ENCODE assay signal across 2 cellular contexts in the genomic region with DNA sequence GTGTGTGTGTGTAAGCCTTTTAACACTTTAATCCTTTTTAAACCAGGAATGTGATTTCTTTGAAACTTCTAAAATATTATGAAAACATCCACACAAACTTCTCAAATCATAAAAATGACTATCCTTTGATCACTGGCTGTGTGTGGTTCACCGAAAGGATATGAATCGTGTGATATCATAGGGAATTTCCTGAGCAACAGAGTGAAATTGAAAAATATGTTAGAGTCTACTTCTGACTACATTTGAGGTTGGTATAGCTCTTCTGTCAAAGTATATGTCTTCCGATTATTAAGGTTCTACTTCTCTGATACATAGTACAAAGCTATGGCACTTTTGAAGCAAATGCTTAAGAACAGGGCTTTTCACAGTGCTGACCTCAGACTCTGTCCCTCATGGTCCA.
TF ChIP-seq lines count a peak whose summit lies in the region.

No MANE protein-coding gene starts in this region.

TF ChIP-seq in HepG2, 621 proteins besides CTCF, POLR2A, EP300 and RAD21:
- TF ChIP-seq MEF2D (CRISPR knock-in tag; IDR thresholded peaks at IDR 0.05) (no peak), DBP (CRISPR knock-in tag; IDR thresholded peaks at IDR 0.05; ENCODE audit: not compliant biosample characterization) (no peak), MLXIP (CRISPR knock-in tag; IDR thresholded peaks at IDR 0.05; ENCODE audit: borderline replicate concordance) (no peak), ZNF530 (CRISPR knock-in tag; IDR thresholded peaks at IDR 0.05; ENCODE audit: low read depth) (no peak), ZNF282 (IDR thresholded peaks at IDR 0.05; ENCODE audit: partially characterized antibody) (no peak), HIVEP1 (CRISPR knock-in tag; IDR thresholded peaks at IDR 0.05) (no peak)
- TF ChIP-seq, protein P1, sequence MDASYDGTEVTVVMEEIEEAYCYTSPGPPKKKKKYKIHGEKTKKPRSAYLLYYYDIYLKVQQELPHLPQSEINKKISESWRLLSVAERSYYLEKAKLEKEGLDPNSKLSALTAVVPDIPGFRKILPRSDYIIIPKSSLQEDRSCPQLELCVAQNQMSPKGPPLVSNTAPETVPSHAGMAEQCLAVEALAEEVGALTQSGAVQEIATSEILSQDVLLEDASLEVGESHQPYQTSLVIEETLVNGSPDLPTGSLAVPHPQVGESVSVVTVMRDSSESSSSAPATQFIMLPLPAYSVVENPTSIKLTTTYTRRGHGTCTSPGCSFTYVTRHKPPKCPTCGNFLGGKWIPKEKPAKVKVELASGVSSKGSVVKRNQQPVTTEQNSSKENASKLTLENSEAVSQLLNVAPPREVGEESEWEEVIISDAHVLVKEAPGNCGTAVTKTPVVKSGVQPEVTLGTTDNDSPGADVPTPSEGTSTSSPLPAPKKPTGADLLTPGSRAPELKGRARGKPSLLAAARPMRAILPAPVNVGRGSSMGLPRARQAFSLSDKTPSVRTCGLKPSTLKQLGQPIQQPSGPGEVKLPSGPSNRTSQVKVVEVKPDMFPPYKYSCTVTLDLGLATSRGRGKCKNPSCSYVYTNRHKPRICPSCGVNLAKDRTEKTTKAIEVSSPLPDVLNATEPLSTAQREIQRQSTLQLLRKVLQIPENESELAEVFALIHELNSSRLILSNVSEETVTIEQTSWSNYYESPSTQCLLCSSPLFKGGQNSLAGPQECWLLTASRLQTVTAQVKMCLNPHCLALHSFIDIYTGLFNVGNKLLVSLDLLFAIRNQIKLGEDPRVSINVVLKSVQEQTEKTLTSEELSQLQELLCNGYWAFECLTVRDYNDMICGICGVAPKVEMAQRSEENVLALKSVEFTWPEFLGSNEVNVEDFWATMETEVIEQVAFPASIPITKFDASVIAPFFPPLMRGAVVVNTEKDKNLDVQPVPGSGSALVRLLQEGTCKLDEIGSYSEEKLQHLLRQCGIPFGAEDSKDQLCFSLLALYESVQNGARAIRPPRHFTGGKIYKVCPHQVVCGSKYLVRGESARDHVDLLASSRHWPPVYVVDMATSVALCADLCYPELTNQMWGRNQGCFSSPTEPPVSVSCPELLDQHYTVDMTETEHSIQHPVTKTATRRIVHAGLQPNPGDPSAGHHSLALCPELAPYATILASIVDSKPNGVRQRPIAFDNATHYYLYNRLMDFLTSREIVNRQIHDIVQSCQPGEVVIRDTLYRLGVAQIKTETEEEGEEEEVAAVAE (CRISPR knock-in tag; IDR thresholded peaks at IDR 0.05; ENCODE audit: borderline replicate concordance) = no peak

TF ChIP-seq in SK-N-SH, 30 proteins besides CTCF, POLR2A, EP300 and RAD21:
- no peak for TF ChIP-seq SMC3 (IDR thresholded peaks at IDR 0.05; ENCODE audit: low read depth, low read length)
- TF ChIP-seq, protein P2, sequence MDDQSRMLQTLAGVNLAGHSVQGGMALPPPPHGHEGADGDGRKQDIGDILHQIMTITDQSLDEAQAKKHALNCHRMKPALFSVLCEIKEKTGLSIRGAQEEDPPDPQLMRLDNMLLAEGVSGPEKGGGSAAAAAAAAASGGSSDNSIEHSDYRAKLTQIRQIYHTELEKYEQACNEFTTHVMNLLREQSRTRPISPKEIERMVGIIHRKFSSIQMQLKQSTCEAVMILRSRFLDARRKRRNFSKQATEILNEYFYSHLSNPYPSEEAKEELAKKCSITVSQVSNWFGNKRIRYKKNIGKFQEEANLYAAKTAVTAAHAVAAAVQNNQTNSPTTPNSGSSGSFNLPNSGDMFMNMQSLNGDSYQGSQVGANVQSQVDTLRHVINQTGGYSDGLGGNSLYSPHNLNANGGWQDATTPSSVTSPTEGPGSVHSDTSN (IDR thresholded peaks at IDR 0.05) = no peak
- TF ChIP-seq SIN3A (IDR thresholded peaks at IDR 0.05; ENCODE audit: borderline replicate concordance, low read depth, low read length) = no peak
- no peak for TF ChIP-seq EZH2phosphoT487 (IDR thresholded peaks at IDR 0.05; ENCODE audit: borderline replicate concordance, low read depth)
- TF ChIP-seq MEF2A (IDR thresholded peaks at IDR 0.05; ENCODE audit: borderline replicate concordance, low read depth) = no peak
- no peak for TF ChIP-seq RXRA (IDR thresholded peaks at IDR 0.05; ENCODE audit: borderline replicate concordance, low read depth)
- TF ChIP-seq ELF1 (IDR thresholded peaks at IDR 0.05) = no peak
- TF ChIP-seq MXI1 (IDR thresholded peaks at IDR 0.05; ENCODE audit: low read depth, low read length) = no peak
- TF ChIP-seq POLR2AphosphoS5 (IDR thresholded peaks at IDR 0.05; ENCODE audit: low read depth, low read length) = no peak
